In the genomic region with DNA sequence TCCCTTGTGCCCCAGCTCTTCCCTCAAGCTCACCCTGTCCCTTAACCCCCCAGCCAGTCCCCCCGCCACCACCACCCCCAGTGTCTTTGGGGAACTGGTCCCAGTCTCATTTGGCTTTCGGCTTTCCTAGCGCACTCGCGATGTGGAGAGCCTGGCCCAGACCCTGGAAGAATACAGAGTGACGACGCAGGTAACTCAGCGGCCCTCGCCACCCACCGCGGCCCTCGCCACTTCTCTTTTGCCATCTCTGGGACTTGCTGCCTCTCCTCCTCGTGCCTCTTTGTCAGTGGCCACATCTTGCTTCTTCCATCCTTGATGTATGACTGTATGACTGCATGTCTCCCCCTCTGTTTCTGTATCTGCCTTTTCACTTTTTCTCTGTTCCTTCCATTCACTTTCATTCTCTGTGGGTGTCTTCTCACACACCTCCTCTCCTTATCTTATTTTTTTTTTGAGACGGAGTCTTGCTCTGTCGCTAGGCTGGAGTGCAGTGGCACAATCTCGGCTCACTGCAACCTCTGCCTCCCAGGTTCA, we compare ENCODE assay signal across 22 cellular contexts. TPM values are rescaled to one million over a fixed set of nuclear protein-coding genes. Genes with fewer than 3 reads are reported as not detected.
DNase-seq lines count a peak whose midpoint lies in the region; ATAC-seq and TF ChIP-seq lines count a peak whose summit lies in the region.
"Had no signal": no experiment of that assay in that cellular context is flagged by ENCODE, and none has a peak within 500 bp of the region (broad histone marks: within the 10 kb centered on the region; RNA-seq: fewer than 3 reads in every experiment).

No MANE protein-coding gene starts in this region.

- H3K79me1 ChIP-seq in neuronal stem cell (ENCODE audit: low read depth, low read length): no peaks in the 10 kb centered on the region

- H3K4me3 Mint-ChIP-seq in activated CD4-positive, alpha-beta T cell treated with anti-CD3 and anti-CD28 coated beads for 36 hours: peak overlapping the region; percentile 9
- H3K4me3 Mint-ChIP-seq in CD4-positive, alpha-beta T cell: no peak overlapping the region
- H3K4me3 Mint-ChIP-seq in T-helper 17 cell (peak overlapping the region; percentile 79), CD14-positive monocyte (no peak overlapping the region)

- H2AFZ ChIP-seq in neuronal stem cell (ENCODE audit: low read length): no peak overlapping the region
- H2AFZ ChIP-seq: GM23248 had no signal

- H2BK15ac ChIP-seq in neuronal stem cell (ENCODE audit: low read length): peak overlapping the region; percentile 10

- H3K36me3 ChIP-seq in neuronal stem cell (replicated peaks in 1 of 2; ENCODE audit: control insufficient read depth in 2 of 2, insufficient read depth in 2 of 2, low read length in 2 of 2): no peaks in the 10 kb centered on the region
- H3K36me3 ChIP-seq: Peyer's patch had no signal

- H3K27ac ChIP-seq in CD4-positive, alpha-beta T cell (ENCODE audit: low read depth, low read length): no peak overlapping the region
- no peak overlapping the region for H3K27ac ChIP-seq in neuronal stem cell (replicated peaks; ENCODE audit: low read length)
- H3K27ac ChIP-seq: GM23248, Peyer's patch had no signal

- peak overlapping the region; percentile 25 for H3K27ac Mint-ChIP-seq in activated CD4-positive, alpha-beta T cell treated with anti-CD3 and anti-CD28 coated beads for 36 hours
- peak overlapping the region; percentile 82 for H3K27ac Mint-ChIP-seq in CD4-positive, alpha-beta T cell
- H3K27ac Mint-ChIP-seq in T-helper 17 cell: peak overlapping the region; percentile 95
- H3K27ac Mint-ChIP-seq in CD14-positive monocyte: no peak overlapping the region

- peak overlapping the region; percentile 90 for H2AK5ac ChIP-seq in neuronal stem cell (ENCODE audit: low read depth, low read length)

- no peaks in the 10 kb centered on the region for H3K27me3 ChIP-seq in CD4-positive, alpha-beta T cell (ENCODE audit: control insufficient read depth, insufficient read depth, low read length)
- peaks cover 0 to 24% (median 0%) of the 10 kb centered on the region in 3 experiments for H3K27me3 ChIP-seq in neuronal stem cell (ENCODE audit: control insufficient read depth in 3 of 3, insufficient read depth in 3 of 3, low read depth in 1 of 3, low read length in 3 of 3)
- H3K27me3 ChIP-seq: Peyer's patch had no signal

- H3K9ac ChIP-seq in neuronal stem cell (ENCODE audit: low read depth, low read length, poor library complexity): no peak overlapping the region
- H3K9ac ChIP-seq: GM23248 had no signal

- H2BK120ac ChIP-seq in neuronal stem cell (ENCODE audit: low read depth, low read length): no peak overlapping the region

- no peak overlapping the region for H4K91ac ChIP-seq in neuronal stem cell (ENCODE audit: low read depth, low read length, poor library complexity)

- no CpG with 5 or more reads among the region's 16 CpGs for WGBS in neuronal stem cell (ENCODE audit: extremely low coverage in 2 of 2, insufficient read length in 2 of 2, insufficient replicate concordance in 1 of 2), 2 donors

- intact Hi-C loops in activated CD4-positive, alpha-beta T cell treated with anti-CD3 and anti-CD28 coated beads for 36 hours (cut with DNase I, micrococcal nuclease): loop anchor here in 1 of 2 experiments (2.0 to 5.0 kb wide), 2 partner anchors 15 to 35 kb away; a partner anchor contains a TSS
- intact Hi-C loops in CD4-positive, alpha-beta T cell (cut with DNase I, micrococcal nuclease): loop anchor here in 1 of 2 experiments (2.0 kb wide), 1 partner anchor 15 kb away; a partner anchor contains a TSS
- intact Hi-C loops in CD14-positive monocyte (cut with micrococcal nuclease): no loop called here

- H3K4me3 ChIP-seq in neuronal stem cell (ENCODE audit: low read length in 2 of 2): no peak overlapping the region
- H3K4me3 ChIP-seq: GM23248, K562, Peyer's patch had no signal

- H3K27me3 Mint-ChIP-seq in activated CD4-positive, alpha-beta T cell treated with anti-CD3 and anti-CD28 coated beads for 36 hours: no peaks in the 10 kb centered on the region
- no peaks in the 10 kb centered on the region for H3K27me3 Mint-ChIP-seq in CD4-positive, alpha-beta T cell
- H3K27me3 Mint-ChIP-seq in T-helper 17 cell: no peaks in the 10 kb centered on the region
- H3K27me3 Mint-ChIP-seq in CD14-positive monocyte (ENCODE audit: low read depth in 3 of 3): peaks cover 5 to 11% (median 6%) of the 10 kb centered on the region in 3 donors

- peaks cover 14 to 24% of the 10 kb centered on the region in 2 donors for H3K4me1 ChIP-seq in neuronal stem cell (ENCODE audit: control insufficient read depth in 2 of 2, insufficient read depth in 1 of 2, low read depth in 1 of 2, low read length in 2 of 2)

- CTCF ChIA-PET in activated CD4-positive, alpha-beta T cell treated with anti-CD3 and anti-CD28 coated beads for 36 hours (lab: Charles Lee): interaction anchor here (0.7 to 0.9 kb wide), 3 partner anchors 11 to 114 kb away, joined by 3 read pairs; no protein-coding TSS in a partner anchor
- CTCF ChIA-PET in CD4-positive, alpha-beta T cell (lab: Charles Lee): interaction anchor here (1.8 kb wide), 1 partner anchor 16 kb away, joined by 10 read pairs; no protein-coding TSS in a partner anchor

- H3K36me3 Mint-ChIP-seq in activated CD4-positive, alpha-beta T cell treated with anti-CD3 and anti-CD28 coated beads for 36 hours (ENCODE audit: low read depth): no peaks in the 10 kb centered on the region
- no peaks in the 10 kb centered on the region for H3K36me3 Mint-ChIP-seq in CD4-positive, alpha-beta T cell (ENCODE audit: low read depth)
- H3K36me3 Mint-ChIP-seq in T-helper 17 cell (ENCODE audit: low read depth) (peaks cover 2% of the 10 kb centered on the region), CD14-positive monocyte (no peaks in the 10 kb centered on the region)

- H3K9me3 Mint-ChIP-seq in activated CD4-positive, alpha-beta T cell treated with anti-CD3 and anti-CD28 coated beads for 36 hours (ENCODE audit: low read depth): no peaks in the 10 kb centered on the region
- H3K9me3 Mint-ChIP-seq in CD4-positive, alpha-beta T cell: no peaks in the 10 kb centered on the region
- peaks cover 0 to 5% (median 0%) of the 10 kb centered on the region in 7 donors for H3K9me3 Mint-ChIP-seq in CD14-positive monocyte

- H3K4me1 Mint-ChIP-seq in activated CD4-positive, alpha-beta T cell treated with anti-CD3 and anti-CD28 coated beads for 36 hours: peaks cover 67% of the 10 kb centered on the region
- H3K4me1 Mint-ChIP-seq in CD4-positive, alpha-beta T cell (ENCODE audit: low read depth): peaks cover 74% of the 10 kb centered on the region
- H3K4me1 Mint-ChIP-seq in T-helper 17 cell (peaks cover 51% of the 10 kb centered on the region), CD14-positive monocyte (peaks cover 28% of the 10 kb centered on the region)

- H4K8ac ChIP-seq in neuronal stem cell (ENCODE audit: low read depth, low read length): no peak overlapping the region

- no peak overlapping the region for H2BK5ac ChIP-seq in neuronal stem cell (ENCODE audit: low read length)

- H3K9me3 ChIP-seq in CD4-positive, alpha-beta T cell (ENCODE audit: control insufficient read depth, low read length): no peaks in the 10 kb centered on the region
- H3K9me3 ChIP-seq in T-helper 17 cell (ENCODE audit: control insufficient read depth, low read length, poor library complexity, severe bottlenecking): no peaks in the 10 kb centered on the region
- H3K9me3 ChIP-seq in neuronal stem cell (replicated peaks in 1 of 2; ENCODE audit: control insufficient read depth in 2 of 2, insufficient read depth in 1 of 2, low read depth in 1 of 2, low read length in 2 of 2): no peaks in the 10 kb centered on the region
- H3K9me3 ChIP-seq: Peyer's patch had no signal

- no peak overlapping the region for H2BK12ac ChIP-seq in neuronal stem cell (ENCODE audit: low read length)

- no peak overlapping the region for H3K4ac ChIP-seq in neuronal stem cell (ENCODE audit: low read length)

- POLR2A ChIA-PET in activated CD4-positive, alpha-beta T cell treated with anti-CD3 and anti-CD28 coated beads for 36 hours (lab: Charles Lee): no interaction called here
- POLR2A ChIA-PET in CD4-positive, alpha-beta T cell (lab: Charles Lee): interaction anchor here (0.7 kb wide), 1 partner anchor 1002 kb away, joined by 3 read pairs; no protein-coding TSS in a partner anchor

- H3K18ac ChIP-seq in neuronal stem cell (ENCODE audit: low read length): peak overlapping the region; percentile 69

- no peak overlapping the region for H3K4me2 ChIP-seq in neuronal stem cell (ENCODE audit: insufficient read depth, low read length, poor library complexity, severe bottlenecking)

- TF ChIP-seq CTCF in CD4-positive, alpha-beta T cell (IDR thresholded peaks at IDR 0.05): no peak
- TF ChIP-seq CTCF in CD14-positive monocyte (IDR thresholded peaks at IDR 0.05): no peak

- peak; percentile 63 for ATAC-seq in activated CD4-positive, alpha-beta T cell treated with anti-CD3 and anti-CD28 coated beads for 36 hours
- ATAC-seq in CD4-positive, alpha-beta T cell (ENCODE audit: poor library complexity): no peak
- no peak for ATAC-seq in T-helper 17 cell

- no peak overlapping the region for H3K14ac ChIP-seq in neuronal stem cell (ENCODE audit: low read length)

- H3K23ac ChIP-seq in neuronal stem cell (ENCODE audit: low read depth, low read length, poor library complexity): no peak overlapping the region

- no peak for DNase-seq in activated CD4-positive, alpha-beta T cell treated with anti-CD3 and anti-CD28 coated beads for 36 hours
- DNase-seq in activated CD4-positive, alpha-beta T cell treated with anti-CD3 and anti-CD28 coated beads, Interleukin-2, amount 50 U/mL, for 4 hours: no peak
- no peak for DNase-seq in CD4-positive, alpha-beta T cell
- DNase-seq in T-helper 17 cell (no peak), neuronal stem cell (ENCODE audit: low spot score) (no peak), inferior parietal cortex (ENCODE audit: extremely low spot score) (no peak), NCI-H1694 treated with DMSO at 0.1 percent for 48 hours (lab: John Stamatoyannopoulos, UW) (no peak), CD14-positive monocyte (ENCODE audit: low spot score) (no peak)
- DNase-seq: 8988T, COR-L47, GF-D8, GM23248, HCEC 1CT, MV-4-11, NCI-H1417, NCI-H2029 treated with DMSO at 0.1 percent for 48 hours, NCI-H510A treated with DMSO at 0.1 percent for 48 hours, Peyer's patch, SHP77 had no signal

RNA-seq across cellular contexts. Expression of a gene that starts 15.7 kb away (rescaled TPM):
- total RNA-seq in activated CD4-positive, alpha-beta T cell treated with anti-CD3 and anti-CD28 coated beads for 36 hours: not detected
- total RNA-seq in CD4-positive, alpha-beta T cell: not detected
- total RNA-seq in T-helper 17 cell: not detected
- 1.4 TPM for polyA plus RNA-seq in neuronal stem cell (2013, experiment 1 of 2)
- 1.6 TPM for polyA plus RNA-seq in neuronal stem cell (2013, experiment 2 of 2)
- polyA plus RNA-seq in CD14-positive monocyte: not detected
- total RNA-seq: Daoy, GM23248, Peyer's patch had no signal
- polyA plus RNA-seq: BJ, GM23248, K562 had no signal

RNA-seq across cellular contexts. Expression of a gene that starts 17.6 kb away (rescaled TPM):
- not detected for total RNA-seq in activated CD4-positive, alpha-beta T cell treated with anti-CD3 and anti-CD28 coated beads for 36 hours
- total RNA-seq in CD4-positive, alpha-beta T cell: not detected
- total RNA-seq in T-helper 17 cell: not detected
- polyA plus RNA-seq in neuronal stem cell (2013, experiment 1 of 2): 1.3 TPM
- 1.5 TPM for polyA plus RNA-seq in neuronal stem cell (2013, experiment 2 of 2)
- not detected for polyA plus RNA-seq in CD14-positive monocyte
- total RNA-seq: Daoy, GM23248, Peyer's patch had no signal
- polyA plus RNA-seq: BJ, GM23248 had no signal

RNA-seq across cellular contexts. Expression of a gene that starts 19.5 kb away (rescaled TPM):
- 1 to 10 TPM in 1 of 2 experiments, under 1 TPM in 1; 0.96 to 1.2 TPM for total RNA-seq in activated CD4-positive, alpha-beta T cell treated with anti-CD3 and anti-CD28 coated beads for 36 hours
- not detected for total RNA-seq in CD4-positive, alpha-beta T cell
- under 1 TPM in 1 of 2 donors, not detected in 1; 0.86 TPM for total RNA-seq in T-helper 17 cell
- 0.17 TPM for polyA plus RNA-seq in neuronal stem cell (2013, experiment 1 of 2)
- 0.17 TPM for polyA plus RNA-seq in neuronal stem cell (2013, experiment 2 of 2)
- polyA plus RNA-seq in CD14-positive monocyte: not detected
- total RNA-seq: Daoy, GM23248, Peyer's patch had no signal
- polyA plus RNA-seq: BJ, GM23248 had no signal

RNA-seq across cellular contexts. Expression of a gene that starts 33.8 kb away (rescaled TPM):
- under 1 TPM; 0.07 to 0.14 TPM for total RNA-seq in activated CD4-positive, alpha-beta T cell treated with anti-CD3 and anti-CD28 coated beads for 36 hours
- total RNA-seq in CD4-positive, alpha-beta T cell: not detected
- total RNA-seq in T-helper 17 cell: not detected
- 2.3 TPM for polyA plus RNA-seq in neuronal stem cell (2013, experiment 1 of 2)
- 2.0 TPM for polyA plus RNA-seq in neuronal stem cell (2013, experiment 2 of 2)
- under 1 TPM in 1 of 2 donors, not detected in 1; 0.09 TPM for polyA plus RNA-seq in CD14-positive monocyte
- total RNA-seq: Daoy, GM23248 had no signal
- polyA plus RNA-seq: GM23248 had no signal

RNA-seq across cellular contexts. Expression of a gene that starts 43.9 kb away (rescaled TPM):
- total RNA-seq in activated CD4-positive, alpha-beta T cell treated with anti-CD3 and anti-CD28 coated beads for 36 hours: not detected
- not detected for total RNA-seq in CD4-positive, alpha-beta T cell
- not detected for total RNA-seq in T-helper 17 cell
- polyA plus RNA-seq in neuronal stem cell (2013, experiment 1 of 2): 8.4 TPM
- 7.5 TPM for polyA plus RNA-seq in neuronal stem cell (2013, experiment 2 of 2)
- not detected for polyA plus RNA-seq in CD14-positive monocyte
- total RNA-seq: GM23248, Peyer's patch had no signal
- polyA plus RNA-seq: GM23248 had no signal

Comparison
In these comparisons a context has a peak if more than half of its experiments do, and no peak if none do; other contexts are left out.
1. H3K27ac Mint-ChIP-seq: peak in activated CD4-positive, alpha-beta T cell treated with anti-CD3 and anti-CD28 coated beads for 36 hours (single experiment), CD4-positive, alpha-beta T cell (single experiment) and T-helper 17 cell (single experiment); none in CD14-positive monocyte (0 of 7).
2. H3K4me3 Mint-ChIP-seq: peak in activated CD4-positive, alpha-beta T cell treated with anti-CD3 and anti-CD28 coated beads for 36 hours (single experiment) and T-helper 17 cell (single experiment); none in CD4-positive, alpha-beta T cell (single experiment) and CD14-positive monocyte (0 of 2).